Comparison of ENCODE assay signal across 8 cellular contexts in genomic region chr6:26383624-26384417, GRCh38. TPM values are rescaled to one million over a fixed set of nuclear protein-coding genes. Genes with fewer than 3 reads are reported as not detected.
A peak's percentile ranks its signal among the peaks of the same experiment; 100 is the strongest.
DNase-seq lines count a peak whose midpoint lies in the region; ATAC-seq and TF ChIP-seq lines count a peak whose summit lies in the region.

No MANE protein-coding gene starts in this region.

- no peak for TF ChIP-seq POLR2A in uterus (IDR thresholded peaks at IDR 0.05)

- H3K9me3 ChIP-seq in effector memory CD4-positive, alpha-beta T cell (ENCODE audit: control insufficient read depth, low read length): no peaks in the 10 kb centered on the region
- H3K9me3 ChIP-seq in mucosa of rectum (ENCODE audit: control insufficient read depth in 2 of 2, low read length in 2 of 2): no peaks in the 10 kb centered on the region
- H3K9me3 ChIP-seq in uterus: no peaks in the 10 kb centered on the region

- H3K9ac ChIP-seq in mucosa of rectum (ENCODE audit: low read depth in 1 of 2, low read length in 2 of 2): peak overlapping the region; percentile 86 to 89

- DNase-seq in DMS 273 (lab: John Stamatoyannopoulos, UW; ENCODE audit: unreplicated experiment) (peak; percentile 86), uterus (no peak), NCI-H1930 (lab: John Stamatoyannopoulos, UW) (no peak), NCI-H1048 (lab: John Stamatoyannopoulos, UW) (no peak)
- DNase-seq in effector memory CD4-positive, alpha-beta T cell: peak in 1 of 3 donors; percentile 7

- TF ChIP-seq CTCF in uterus (IDR thresholded peaks at IDR 0.05): no peak

- H3K27ac ChIP-seq in effector memory CD4-positive, alpha-beta T cell (ENCODE audit: insufficient read depth, low read length, poor library complexity, severe bottlenecking): peak overlapping the region; percentile 84
- H3K27ac ChIP-seq in mucosa of rectum (ENCODE audit: low read depth in 2 of 2, low read length in 2 of 2): peak overlapping the region; percentile 52 to 72
- H3K27ac ChIP-seq in uterus: peak overlapping the region; percentile 90 to 95

- H3K27me3 ChIP-seq in effector memory CD4-positive, alpha-beta T cell (replicated peaks; ENCODE audit: control insufficient read depth, insufficient read depth, low read length, poor library complexity, severe bottlenecking): no peaks in the 10 kb centered on the region
- H3K27me3 ChIP-seq in mucosa of rectum (ENCODE audit: control insufficient read depth in 2 of 2, insufficient read depth in 2 of 2, low read length in 2 of 2) (no peaks in the 10 kb centered on the region), uterus (no peaks in the 10 kb centered on the region)

- ATAC-seq in HG03045 (IDR thresholded peaks at IDR 0.05; ENCODE audit: unreplicated experiment) (peak; percentile 25), SK-N-SH treated with all-trans-retinoic acid at 6 μM for 48 hours (peak; percentile 77)

- H3K36me3 ChIP-seq in effector memory CD4-positive, alpha-beta T cell (ENCODE audit: control insufficient read depth, insufficient read depth, low read length): no peaks in the 10 kb centered on the region
- H3K36me3 ChIP-seq in mucosa of rectum (ENCODE audit: control insufficient read depth in 2 of 2, insufficient read depth in 2 of 2, low read length in 2 of 2): no peaks in the 10 kb centered on the region
- H3K36me3 ChIP-seq in uterus: no peaks in the 10 kb centered on the region

- H3K4me1 ChIP-seq in effector memory CD4-positive, alpha-beta T cell (ENCODE audit: control insufficient read depth, insufficient read depth, low read length, poor library complexity, severe bottlenecking): no peaks in the 10 kb centered on the region
- H3K4me1 ChIP-seq in mucosa of rectum (ENCODE audit: control insufficient read depth in 2 of 2, insufficient read depth in 2 of 2, low read length in 2 of 2) (peaks cover 3 to 8% of the 10 kb centered on the region in 2 donors), uterus (peaks cover 0 to 6% of the 10 kb centered on the region in 2 donors)

- H3K4me3 ChIP-seq in effector memory CD4-positive, alpha-beta T cell (ENCODE audit: insufficient read depth, low read depth, low read length, poor library complexity, severe bottlenecking): peak overlapping the region; percentile 77
- peak overlapping the region; percentile 95 for H3K4me3 ChIP-seq in mucosa of rectum (ENCODE audit: low read length in 2 of 2)
- H3K4me3 ChIP-seq in uterus: peak overlapping the region; percentile 64 to 87

- intact Hi-C loops in uterus (cut with DNase I; ENCODE audit: low total_unique reads): no loop called here

TF ChIP-seq in SK-N-SH treated with all-trans-retinoic acid at 6 μM for 48 hours, 23 proteins besides CTCF, POLR2A, EP300 and RAD21:
- TF ChIP-seq PPARA (CRISPR knock-in tag; IDR thresholded peaks at IDR 0.05; ENCODE audit: borderline replicate concordance): no peak
- TF ChIP-seq ZFP30 (CRISPR knock-in tag; IDR thresholded peaks at IDR 0.05): no peak
- no peak for TF ChIP-seq ESRRG (CRISPR knock-in tag; IDR thresholded peaks at IDR 0.05)
- TF ChIP-seq ZNF70 (CRISPR knock-in tag; IDR thresholded peaks at IDR 0.05): no peak
- no peak for TF ChIP-seq ZNF565 (CRISPR knock-in tag; conservative IDR thresholded peaks at IDR 0.05; ENCODE audit: low read depth)
- no peak for TF ChIP-seq SNAI2 (CRISPR knock-in tag; IDR thresholded peaks at IDR 0.05)
- TF ChIP-seq ZFP3 (CRISPR knock-in tag; IDR thresholded peaks at IDR 0.05): no peak
- no peak for TF ChIP-seq TSHZ2 (CRISPR knock-in tag; IDR thresholded peaks at IDR 0.05)
- no peak for TF ChIP-seq ISL1 (CRISPR knock-in tag; IDR thresholded peaks at IDR 0.05)
- no peak for TF ChIP-seq RARB (CRISPR knock-in tag; IDR thresholded peaks at IDR 0.05)
- no peak for TF ChIP-seq PATZ1 (CRISPR knock-in tag; IDR thresholded peaks at IDR 0.05; ENCODE audit: borderline replicate concordance)
- TF ChIP-seq CREB5 (CRISPR knock-in tag; IDR thresholded peaks at IDR 0.05; ENCODE audit: low read depth): no peak
- TF ChIP-seq ARNTL (CRISPR knock-in tag; IDR thresholded peaks at IDR 0.05; ENCODE audit: borderline replicate concordance, low read depth): no peak
- TF ChIP-seq POU6F1 (CRISPR knock-in tag; IDR thresholded peaks at IDR 0.05; ENCODE audit: borderline replicate concordance, low read depth): no peak
- no peak for TF ChIP-seq CSRNP3 (CRISPR knock-in tag; IDR thresholded peaks at IDR 0.05)
- TF ChIP-seq GLIS3 (CRISPR knock-in tag; IDR thresholded peaks at IDR 0.05): no peak
- TF ChIP-seq ZNF8 (CRISPR knock-in tag; IDR thresholded peaks at IDR 0.05): no peak

RNA-seq across cellular contexts. Expression of gene BTN2A2, which starts 0.9 kb away (rescaled TPM):
- 10 to 100 TPM in 2 of 4 donors, 1 to 10 TPM in 2; 6.5 to 24.3 (median 14.6) TPM for total RNA-seq in uterus

RNA-seq across cellular contexts. Expression of gene BTN3A1, which starts 18.3 kb away (rescaled TPM):
- total RNA-seq in uterus: 10 to 100 TPM in 3 of 4 donors, 1 to 10 TPM in 1; 9.1 to 64.2 (median 20.8) TPM

RNA-seq across cellular contexts. Expression of gene BTN3A2, which starts 18.8 kb away (rescaled TPM):
- 10 to 100 TPM in 3 of 4 donors, 1 to 10 TPM in 1; 8.7 to 70.6 (median 26.4) TPM for total RNA-seq in uterus

RNA-seq across cellular contexts. Expression of gene BTN3A3, which starts 56.5 kb away (rescaled TPM):
- total RNA-seq in uterus: 10 to 100 TPM in 2 of 4 donors, 1 to 10 TPM in 2; 7.2 to 44.4 (median 22.0) TPM
